Comparison of ENCODE assay signal across 8 cellular contexts in the genomic region with DNA sequence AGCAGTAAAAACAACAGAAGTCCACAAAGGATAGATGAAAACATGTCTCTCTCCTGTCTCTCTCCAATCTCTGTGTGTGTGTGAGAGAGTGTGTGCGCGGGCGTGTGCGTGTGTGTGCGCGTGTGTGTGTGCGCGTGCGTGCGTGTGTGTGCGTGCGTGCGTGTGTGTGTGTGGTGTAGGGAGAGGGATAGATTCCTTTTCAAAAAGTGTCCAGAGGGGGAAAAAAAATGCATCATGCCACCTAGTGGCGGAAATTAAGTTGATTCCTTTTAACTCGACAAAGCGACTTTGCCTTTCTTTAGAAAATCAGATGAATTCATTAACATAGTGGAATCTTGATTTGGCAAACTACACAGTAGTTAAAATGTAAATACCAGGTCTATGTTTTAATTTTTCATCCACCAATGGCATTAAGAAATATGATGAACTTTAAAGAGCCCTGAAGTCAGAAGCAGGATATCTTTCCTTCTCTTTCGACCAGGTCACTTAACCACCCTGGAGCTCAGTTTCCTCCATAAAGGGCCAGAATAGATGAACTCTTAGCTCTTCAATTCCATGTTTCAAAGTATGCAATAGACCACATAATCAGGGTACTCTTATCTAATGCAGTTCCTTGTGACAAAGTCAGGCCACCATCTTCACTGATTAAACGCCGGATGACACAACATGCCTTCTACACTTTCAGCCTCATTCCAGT.
DNase-seq lines count a peak whose midpoint lies in the region; ATAC-seq and TF ChIP-seq lines count a peak whose summit lies in the region.

No MANE protein-coding gene starts in this region.

- H3K27ac ChIP-seq in DOHH2 (ENCODE audit: low read depth, low read length) (no peak overlapping the region), HEK293 (ENCODE audit: extremely low read depth, low read depth, low read length) (no peak overlapping the region), heart right ventricle (peak overlapping the region in 7 of 10 donors; percentile 5 to 65 (median 30))

- DNase-seq in NCI-H2227 treated with DMSO at 0.1 percent for 48 hours (lab: John Stamatoyannopoulos, UW), result peak; percentile 72
- peak; percentile 90 for DNase-seq in adipocyte (ENCODE audit: low read depth)
- peak; percentile 66 to 67 for DNase-seq in heart right ventricle
- DNase-seq in posterior cingulate gyrus, result peak in 7 of 10 donors; percentile 15 to 86 (median 34)

- ATAC-seq in heart right ventricle (peak; percentile 67 to 95 (median 83)), GM18909 (IDR thresholded peaks at IDR 0.05; ENCODE audit: poor library complexity, unreplicated experiment) (no peak), GM19035 (IDR thresholded peaks at IDR 0.05; ENCODE audit: unreplicated experiment) (no peak)

- no peaks in the 10 kb centered on the region for H3K9me2 ChIP-seq in DOHH2 (replicated peaks; ENCODE audit: control insufficient read depth, low read length)

- H3K4me3 ChIP-seq in DOHH2 (ENCODE audit: low read length), result peak overlapping the region; percentile 31
- peak overlapping the region; percentile 46 for H3K4me3 ChIP-seq in HEK293 (ENCODE audit: low read depth, low read length)
- peak overlapping the region; percentile 80 for H3K4me3 ChIP-seq in adipocyte (ENCODE audit: low read length)
- peak overlapping the region in 8 of 10 donors; percentile 17 to 54 (median 44) for H3K4me3 ChIP-seq in heart right ventricle

- H3K4me2 ChIP-seq in DOHH2 (ENCODE audit: low read length), result peak overlapping the region; percentile 56

- 9 to 12% methylated on average over 19 of the region's 19 CpGs for WGBS in heart right ventricle, 2 donors

- H3K9me3 ChIP-seq in DOHH2 (ENCODE audit: control insufficient read depth, insufficient read depth, low read length), result no peaks in the 10 kb centered on the region
- H3K9me3 ChIP-seq in HEK293 (ENCODE audit: control insufficient read depth, insufficient read depth, low read depth, low read length), result no peaks in the 10 kb centered on the region
- no peaks in the 10 kb centered on the region for H3K9me3 ChIP-seq in adipocyte (ENCODE audit: control insufficient read depth, low read length)
- H3K9me3 ChIP-seq in heart right ventricle, result no peaks in the 10 kb centered on the region

- H3K9ac ChIP-seq in adipocyte (ENCODE audit: low read length), result peak overlapping the region; percentile 92

- H3K4me1 ChIP-seq in DOHH2 (ENCODE audit: control insufficient read depth, low read length) (no peaks in the 10 kb centered on the region), HEK293 (ENCODE audit: control insufficient read depth, insufficient read depth, low read length) (no peaks in the 10 kb centered on the region), adipocyte (ENCODE audit: control insufficient read depth, insufficient read depth, low read length) (peaks cover 36% of the 10 kb centered on the region), heart right ventricle (peaks cover 0 to 31% (median 0%) of the 10 kb centered on the region in 9 donors)

- H3K27me3 ChIP-seq in DOHH2 (ENCODE audit: control insufficient read depth, low read length), result peaks cover 6% of the 10 kb centered on the region; the same call in 1 of the 2 replicates
- H3K27me3 ChIP-seq in adipocyte (replicated peaks; ENCODE audit: control insufficient read depth, insufficient read depth, low read length), result no peaks in the 10 kb centered on the region
- H3K27me3 ChIP-seq in heart right ventricle, result no peaks in the 10 kb centered on the region

- intact Hi-C loops in heart right ventricle (cut with DNase I), result loop anchor here in 8 of 10 donors (1.0 to 10.0 kb wide), 7 partner anchors 356 to 616 kb away; no protein-coding TSS in a partner anchor
- intact Hi-C loops in posterior cingulate gyrus (cut with DNase I), result loop anchor here (1.0 to 5.0 kb wide), 2 partner anchors 614 to 698 kb away; no protein-coding TSS in a partner anchor

- H3K36me3 ChIP-seq in DOHH2 (ENCODE audit: control insufficient read depth, low read length), result no peaks in the 10 kb centered on the region
- no peaks in the 10 kb centered on the region for H3K36me3 ChIP-seq in HEK293 (ENCODE audit: control insufficient read depth in 2 of 2, insufficient read depth in 1 of 2, low read length in 2 of 2)
- no peaks in the 10 kb centered on the region for H3K36me3 ChIP-seq in adipocyte (ENCODE audit: control insufficient read depth, insufficient read depth, low read length, severe bottlenecking)
- H3K36me3 ChIP-seq in heart right ventricle, result no peaks in the 10 kb centered on the region

- TF ChIP-seq CTCF in DOHH2 (IDR thresholded peaks at IDR 0.05; ENCODE audit: low read depth, low read length, poor library complexity, severe bottlenecking), result peak; percentile 63
- peak; percentile 74 for TF ChIP-seq CTCF in HEK293 (tag by site-specific recombination; IDR thresholded peaks at IDR 0.05)
- peak in 8 of 9 donors; percentile 22 to 60 (median 52) for TF ChIP-seq CTCF in heart right ventricle (IDR thresholded peaks at IDR 0.05)

- no peaks in the 10 kb centered on the region for H4K20me1 ChIP-seq in DOHH2 (ENCODE audit: control insufficient read depth, insufficient read depth, low read depth, low read length)

- CTCF ChIA-PET in HEK293 (lab: Yijun Ruan, JAX), result interaction anchor here (0.5 to 1.5 kb wide), 11 partner anchors 9 to 615 kb away, joined by 3 to 6 read pairs (median 4); no protein-coding TSS in a partner anchor

- no peaks in the 10 kb centered on the region for H3F3A ChIP-seq in DOHH2 (ENCODE audit: control insufficient read depth, insufficient read depth)

- POLR2A ChIA-PET in HEK293 (lab: Yijun Ruan, JAX), result no interaction called here

- no peaks in the 10 kb centered on the region for H3K79me2 ChIP-seq in DOHH2 (ENCODE audit: control insufficient read depth, low read length)

TF ChIP-seq in HEK293, 187 proteins besides CTCF, POLR2A, EP300 and RAD21 (continues in another document):
- TF ChIP-seq, protein P1, sequence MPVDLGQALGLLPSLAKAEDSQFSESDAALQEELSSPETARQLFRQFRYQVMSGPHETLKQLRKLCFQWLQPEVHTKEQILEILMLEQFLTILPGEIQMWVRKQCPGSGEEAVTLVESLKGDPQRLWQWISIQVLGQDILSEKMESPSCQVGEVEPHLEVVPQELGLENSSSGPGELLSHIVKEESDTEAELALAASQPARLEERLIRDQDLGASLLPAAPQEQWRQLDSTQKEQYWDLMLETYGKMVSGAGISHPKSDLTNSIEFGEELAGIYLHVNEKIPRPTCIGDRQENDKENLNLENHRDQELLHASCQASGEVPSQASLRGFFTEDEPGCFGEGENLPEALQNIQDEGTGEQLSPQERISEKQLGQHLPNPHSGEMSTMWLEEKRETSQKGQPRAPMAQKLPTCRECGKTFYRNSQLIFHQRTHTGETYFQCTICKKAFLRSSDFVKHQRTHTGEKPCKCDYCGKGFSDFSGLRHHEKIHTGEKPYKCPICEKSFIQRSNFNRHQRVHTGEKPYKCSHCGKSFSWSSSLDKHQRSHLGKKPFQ (tag by site-specific recombination; IDR thresholded peaks at IDR 0.05), result 0 out of 2 replicates have a peak, but pooled peaks have one; percentile 19
- TF ChIP-seq ZSCAN23 (tag by site-specific recombination; IDR thresholded peaks at IDR 0.05) (no peak), HOXA7 (CRISPR knock-in tag; IDR thresholded peaks at IDR 0.05; ENCODE audit: borderline replicate concordance) (no peak), ZBTB17 (tag by site-specific recombination; IDR thresholded peaks at IDR 0.05) (peak; percentile 55; the same call in 1 of the 2 replicates), ZNF16 (tag by site-specific recombination; IDR thresholded peaks at IDR 0.05; ENCODE audit: low read depth) (no peak), ZNF175 (tag by site-specific recombination; IDR thresholded peaks at IDR 0.05) (no peak), REST (tag by site-specific recombination; IDR thresholded peaks at IDR 0.05) (no peak; the same call in 1 of the 2 replicates), ZIC2 (tag by site-specific recombination; IDR thresholded peaks at IDR 0.05) (no peak), YY1 (tag by site-specific recombination; IDR thresholded peaks at IDR 0.05) (no peak), ZNF48 (tag by site-specific recombination; IDR thresholded peaks at IDR 0.05) (no peak), ZNF155 (tag by site-specific recombination; IDR thresholded peaks at IDR 0.05) (no peak), BCL11A (tag by site-specific recombination; IDR thresholded peaks at IDR 0.05; ENCODE audit: low read depth) (no peak), ZNF394 (tag by site-specific recombination; IDR thresholded peaks at IDR 0.05; ENCODE audit: borderline replicate concordance) (peak; percentile 40; the same call in 1 of the 2 replicates), ZNF324 (tag by site-specific recombination; IDR thresholded peaks at IDR 0.05) (0 out of 2 replicates have a peak, but pooled peaks have one; percentile 72)

Comparison
In these comparisons a context has a peak if more than half of its experiments do, and no peak if none do; other contexts are left out.
1. H3K27ac ChIP-seq: peak in heart right ventricle (7 of 10); none in DOHH2 (single experiment) and HEK293 (single experiment).
2. DNase-seq: peak in every context shown above with its lines; median percentile 90 in adipocyte; 72 in NCI-H2227 treated with DMSO at 0.1 percent for 48 hours; 66 in heart right ventricle; 34 in posterior cingulate gyrus.
3. ATAC-seq: peak in heart right ventricle (8 of 8); none in GM18909 (single experiment) and GM19035 (single experiment).
4. Peak in every context shown above with its lines, with median percentiles within 50 percentile points of each other: H3K4me3 ChIP-seq and CTCF ChIP-seq.